Comparison of ENCODE assay signal across 1 cellular context in the genomic region with DNA sequence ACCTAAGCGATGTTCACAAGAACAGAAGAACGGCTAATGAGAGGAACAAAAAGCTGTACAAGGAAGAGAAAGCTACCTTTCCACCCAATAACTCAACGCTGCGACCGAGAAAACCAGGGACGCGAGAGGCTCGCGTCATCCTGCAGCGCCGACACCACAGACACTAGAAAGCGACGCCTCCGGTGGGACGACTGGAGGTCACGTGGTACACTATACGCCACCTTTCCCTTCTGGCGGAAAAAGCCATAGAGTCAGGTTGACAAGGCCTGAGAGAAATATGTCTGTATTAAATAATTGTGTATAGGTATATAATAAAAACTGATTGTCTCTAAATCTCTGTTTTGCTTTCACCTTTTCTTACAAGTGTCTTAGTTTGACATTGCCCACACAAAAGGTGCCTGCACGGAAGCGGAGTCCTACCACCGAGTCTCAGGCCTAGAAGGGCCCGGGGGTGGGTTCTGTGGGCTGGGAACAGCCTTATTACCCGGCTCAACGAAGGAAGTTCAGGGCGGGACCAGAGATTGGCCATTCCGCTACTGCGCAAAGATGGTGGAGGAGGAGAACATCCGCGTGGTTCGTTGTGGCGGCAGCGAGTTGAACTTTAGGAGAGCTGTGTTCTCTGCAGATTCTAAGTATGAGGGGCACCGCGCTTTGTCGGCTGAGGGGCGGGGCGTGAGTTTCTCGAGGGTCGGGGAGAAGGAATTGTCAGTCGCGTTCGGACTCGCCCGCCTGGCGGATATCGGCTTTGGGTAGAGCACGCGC.
TF ChIP-seq lines count a peak whose summit lies in the region.

TSS of gene WDR75 (plus strand) at position 528 of the 762 bp plus-strand sequence. CDS start at position 547, 19 bp downstream.

TF ChIP-seq in HepG2, 621 proteins besides CTCF, POLR2A, EP300 and RAD21 (continued from another document and continues in another):
- TF ChIP-seq, protein P1, sequence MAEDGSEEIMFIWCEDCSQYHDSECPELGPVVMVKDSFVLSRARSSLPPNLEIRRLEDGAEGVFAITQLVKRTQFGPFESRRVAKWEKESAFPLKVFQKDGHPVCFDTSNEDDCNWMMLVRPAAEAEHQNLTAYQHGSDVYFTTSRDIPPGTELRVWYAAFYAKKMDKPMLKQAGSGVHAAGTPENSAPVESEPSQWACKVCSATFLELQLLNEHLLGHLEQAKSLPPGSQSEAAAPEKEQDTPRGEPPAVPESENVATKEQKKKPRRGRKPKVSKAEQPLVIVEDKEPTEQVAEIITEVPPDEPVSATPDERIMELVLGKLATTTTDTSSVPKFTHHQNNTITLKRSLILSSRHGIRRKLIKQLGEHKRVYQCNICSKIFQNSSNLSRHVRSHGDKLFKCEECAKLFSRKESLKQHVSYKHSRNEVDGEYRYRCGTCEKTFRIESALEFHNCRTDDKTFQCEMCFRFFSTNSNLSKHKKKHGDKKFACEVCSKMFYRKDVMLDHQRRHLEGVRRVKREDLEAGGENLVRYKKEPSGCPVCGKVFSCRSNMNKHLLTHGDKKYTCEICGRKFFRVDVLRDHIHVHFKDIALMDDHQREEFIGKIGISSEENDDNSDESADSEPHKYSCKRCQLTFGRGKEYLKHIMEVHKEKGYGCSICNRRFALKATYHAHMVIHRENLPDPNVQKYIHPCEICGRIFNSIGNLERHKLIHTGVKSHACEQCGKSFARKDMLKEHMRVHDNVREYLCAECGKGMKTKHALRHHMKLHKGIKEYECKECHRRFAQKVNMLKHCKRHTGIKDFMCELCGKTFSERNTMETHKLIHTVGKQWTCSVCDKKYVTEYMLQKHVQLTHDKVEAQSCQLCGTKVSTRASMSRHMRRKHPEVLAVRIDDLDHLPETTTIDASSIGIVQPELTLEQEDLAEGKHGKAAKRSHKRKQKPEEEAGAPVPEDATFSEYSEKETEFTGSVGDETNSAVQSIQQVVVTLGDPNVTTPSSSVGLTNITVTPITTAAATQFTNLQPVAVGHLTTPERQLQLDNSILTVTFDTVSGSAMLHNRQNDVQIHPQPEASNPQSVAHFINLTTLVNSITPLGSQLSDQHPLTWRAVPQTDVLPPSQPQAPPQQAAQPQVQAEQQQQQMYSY (CRISPR knock-in tag; IDR thresholded peaks at IDR 0.05), result peak; percentile 63; the same call in 1 of the 2 replicates
- TF ChIP-seq SRY (CRISPR knock-in tag; IDR thresholded peaks at IDR 0.05) (0 out of 2 replicates have a peak, but pooled peaks have one; percentile 82), ZNF660 (CRISPR knock-in tag; IDR thresholded peaks at IDR 0.05; ENCODE audit: borderline replicate concordance, low read depth) (no peak), PRDM10 (CRISPR knock-in tag; IDR thresholded peaks at IDR 0.05; ENCODE audit: low read depth) (no peak), ESRRA (CRISPR knock-in tag; IDR thresholded peaks at IDR 0.05; ENCODE audit: low read depth) (peak; percentile 19; the same call in 1 of the 2 replicates), KDM3A (CRISPR knock-in tag; IDR thresholded peaks at IDR 0.05; ENCODE audit: low read depth) (no peak; the same call in 1 of the 2 replicates), CEBPB (IDR thresholded peaks at IDR 0.05; ENCODE audit: borderline replicate concordance, low read depth, low read length) (no peak), RORA (CRISPR knock-in tag; IDR thresholded peaks at IDR 0.05) (peak; percentile 78; the same call in 1 of the 2 replicates), GTF2F1 (IDR thresholded peaks at IDR 0.05; ENCODE audit: low read length) (no peak), ZNF776 (CRISPR knock-in tag; IDR thresholded peaks at IDR 0.05) (0 out of 2 replicates have a peak, but pooled peaks have one; percentile 80), MTERF4 (CRISPR knock-in tag; IDR thresholded peaks at IDR 0.05) (peak; percentile 14), PAF1 (CRISPR knock-in tag; IDR thresholded peaks at IDR 0.05) (no peak), ZNF674 (CRISPR knock-in tag; IDR thresholded peaks at IDR 0.05; ENCODE audit: low read depth) (no peak), ZBTB21 (CRISPR knock-in tag; IDR thresholded peaks at IDR 0.05) (no peak; the same call in 1 of the 2 replicates), ZNF207 (IDR thresholded peaks at IDR 0.05; ENCODE audit: borderline replicate concordance) (peak; percentile 88; the same call in 1 of the 2 replicates), ZFP1 (CRISPR knock-in tag; IDR thresholded peaks at IDR 0.05) (peak; percentile 55; the same call in 1 of the 2 replicates), ZZZ3 (CRISPR knock-in tag; IDR thresholded peaks at IDR 0.05; ENCODE audit: borderline replicate concordance) (peak; percentile 80; the same call in 1 of the 2 replicates), ZNF766 (CRISPR knock-in tag; IDR thresholded peaks at IDR 0.05; ENCODE audit: borderline replicate concordance) (peak; percentile 84), PBX2 (CRISPR knock-in tag; IDR thresholded peaks at IDR 0.05) (no peak), GATA4 (IDR thresholded peaks at IDR 0.05; ENCODE audit: borderline replicate concordance, low read depth) (no peak), ZFX (CRISPR knock-in tag; IDR thresholded peaks at IDR 0.05; ENCODE audit: low read depth) (peak; percentile 93), NFIB (CRISPR knock-in tag; IDR thresholded peaks at IDR 0.05; ENCODE audit: borderline replicate concordance) (no peak), ZFP37 (CRISPR knock-in tag; IDR thresholded peaks at IDR 0.05; ENCODE audit: borderline replicate concordance) (peak; percentile 85; the same call in 1 of the 2 replicates), ZNF317 (CRISPR knock-in tag; IDR thresholded peaks at IDR 0.05) (peak; percentile 83), ZNF549 (CRISPR knock-in tag; IDR thresholded peaks at IDR 0.05) (no peak), KLF12 (CRISPR knock-in tag; IDR thresholded peaks at IDR 0.05; ENCODE audit: borderline replicate concordance) (peak; percentile 67; the same call in 1 of the 2 replicates), SMYD3 (CRISPR knock-in tag; IDR thresholded peaks at IDR 0.05) (0 out of 2 replicates have a peak, but pooled peaks have one; percentile 15)
- TF ChIP-seq, protein P2, sequence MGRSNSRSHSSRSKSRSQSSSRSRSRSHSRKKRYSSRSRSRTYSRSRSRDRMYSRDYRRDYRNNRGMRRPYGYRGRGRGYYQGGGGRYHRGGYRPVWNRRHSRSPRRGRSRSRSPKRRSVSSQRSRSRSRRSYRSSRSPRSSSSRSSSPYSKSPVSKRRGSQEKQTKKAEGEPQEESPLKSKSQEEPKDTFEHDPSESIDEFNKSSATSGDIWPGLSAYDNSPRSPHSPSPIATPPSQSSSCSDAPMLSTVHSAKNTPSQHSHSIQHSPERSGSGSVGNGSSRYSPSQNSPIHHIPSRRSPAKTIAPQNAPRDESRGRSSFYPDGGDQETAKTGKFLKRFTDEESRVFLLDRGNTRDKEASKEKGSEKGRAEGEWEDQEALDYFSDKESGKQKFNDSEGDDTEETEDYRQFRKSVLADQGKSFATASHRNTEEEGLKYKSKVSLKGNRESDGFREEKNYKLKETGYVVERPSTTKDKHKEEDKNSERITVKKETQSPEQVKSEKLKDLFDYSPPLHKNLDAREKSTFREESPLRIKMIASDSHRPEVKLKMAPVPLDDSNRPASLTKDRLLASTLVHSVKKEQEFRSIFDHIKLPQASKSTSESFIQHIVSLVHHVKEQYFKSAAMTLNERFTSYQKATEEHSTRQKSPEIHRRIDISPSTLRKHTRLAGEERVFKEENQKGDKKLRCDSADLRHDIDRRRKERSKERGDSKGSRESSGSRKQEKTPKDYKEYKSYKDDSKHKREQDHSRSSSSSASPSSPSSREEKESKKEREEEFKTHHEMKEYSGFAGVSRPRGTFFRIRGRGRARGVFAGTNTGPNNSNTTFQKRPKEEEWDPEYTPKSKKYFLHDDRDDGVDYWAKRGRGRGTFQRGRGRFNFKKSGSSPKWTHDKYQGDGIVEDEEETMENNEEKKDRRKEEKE (IDR thresholded peaks at IDR 0.05), result no peak
- TF ChIP-seq, protein P3, sequence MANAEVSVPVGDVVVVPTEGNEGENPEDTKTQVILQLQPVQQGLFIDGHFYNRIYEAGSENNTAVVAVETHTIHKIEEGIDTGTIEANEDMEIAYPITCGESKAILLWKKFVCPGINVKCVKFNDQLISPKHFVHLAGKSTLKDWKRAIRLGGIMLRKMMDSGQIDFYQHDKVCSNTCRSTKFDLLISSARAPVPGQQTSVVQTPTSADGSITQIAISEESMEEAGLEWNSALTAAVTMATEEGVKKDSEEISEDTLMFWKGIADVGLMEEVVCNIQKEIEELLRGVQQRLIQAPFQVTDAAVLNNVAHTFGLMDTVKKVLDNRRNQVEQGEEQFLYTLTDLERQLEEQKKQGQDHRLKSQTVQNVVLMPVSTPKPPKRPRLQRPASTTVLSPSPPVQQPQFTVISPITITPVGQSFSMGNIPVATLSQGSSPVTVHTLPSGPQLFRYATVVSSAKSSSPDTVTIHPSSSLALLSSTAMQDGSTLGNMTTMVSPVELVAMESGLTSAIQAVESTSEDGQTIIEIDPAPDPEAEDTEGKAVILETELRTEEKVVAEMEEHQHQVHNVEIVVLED (CRISPR knock-in tag; IDR thresholded peaks at IDR 0.05; ENCODE audit: borderline replicate concordance), result peak; percentile 78
- TF ChIP-seq, protein P4, sequence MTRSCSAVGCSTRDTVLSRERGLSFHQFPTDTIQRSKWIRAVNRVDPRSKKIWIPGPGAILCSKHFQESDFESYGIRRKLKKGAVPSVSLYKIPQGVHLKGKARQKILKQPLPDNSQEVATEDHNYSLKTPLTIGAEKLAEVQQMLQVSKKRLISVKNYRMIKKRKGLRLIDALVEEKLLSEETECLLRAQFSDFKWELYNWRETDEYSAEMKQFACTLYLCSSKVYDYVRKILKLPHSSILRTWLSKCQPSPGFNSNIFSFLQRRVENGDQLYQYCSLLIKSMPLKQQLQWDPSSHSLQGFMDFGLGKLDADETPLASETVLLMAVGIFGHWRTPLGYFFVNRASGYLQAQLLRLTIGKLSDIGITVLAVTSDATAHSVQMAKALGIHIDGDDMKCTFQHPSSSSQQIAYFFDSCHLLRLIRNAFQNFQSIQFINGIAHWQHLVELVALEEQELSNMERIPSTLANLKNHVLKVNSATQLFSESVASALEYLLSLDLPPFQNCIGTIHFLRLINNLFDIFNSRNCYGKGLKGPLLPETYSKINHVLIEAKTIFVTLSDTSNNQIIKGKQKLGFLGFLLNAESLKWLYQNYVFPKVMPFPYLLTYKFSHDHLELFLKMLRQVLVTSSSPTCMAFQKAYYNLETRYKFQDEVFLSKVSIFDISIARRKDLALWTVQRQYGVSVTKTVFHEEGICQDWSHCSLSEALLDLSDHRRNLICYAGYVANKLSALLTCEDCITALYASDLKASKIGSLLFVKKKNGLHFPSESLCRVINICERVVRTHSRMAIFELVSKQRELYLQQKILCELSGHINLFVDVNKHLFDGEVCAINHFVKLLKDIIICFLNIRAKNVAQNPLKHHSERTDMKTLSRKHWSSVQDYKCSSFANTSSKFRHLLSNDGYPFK (CRISPR knock-in tag; IDR thresholded peaks at IDR 0.05; ENCODE audit: borderline replicate concordance), result peak; percentile 94
- TF ChIP-seq, protein P5, sequence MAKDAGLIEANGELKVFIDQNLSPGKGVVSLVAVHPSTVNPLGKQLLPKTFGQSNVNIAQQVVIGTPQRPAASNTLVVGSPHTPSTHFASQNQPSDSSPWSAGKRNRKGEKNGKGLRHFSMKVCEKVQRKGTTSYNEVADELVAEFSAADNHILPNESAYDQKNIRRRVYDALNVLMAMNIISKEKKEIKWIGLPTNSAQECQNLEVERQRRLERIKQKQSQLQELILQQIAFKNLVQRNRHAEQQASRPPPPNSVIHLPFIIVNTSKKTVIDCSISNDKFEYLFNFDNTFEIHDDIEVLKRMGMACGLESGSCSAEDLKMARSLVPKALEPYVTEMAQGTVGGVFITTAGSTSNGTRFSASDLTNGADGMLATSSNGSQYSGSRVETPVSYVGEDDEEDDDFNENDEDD (CRISPR knock-in tag; IDR thresholded peaks at IDR 0.05; ENCODE audit: borderline replicate concordance), result 0 out of 2 replicates have a peak, but pooled peaks have one; percentile 8
- TF ChIP-seq, protein P6, sequence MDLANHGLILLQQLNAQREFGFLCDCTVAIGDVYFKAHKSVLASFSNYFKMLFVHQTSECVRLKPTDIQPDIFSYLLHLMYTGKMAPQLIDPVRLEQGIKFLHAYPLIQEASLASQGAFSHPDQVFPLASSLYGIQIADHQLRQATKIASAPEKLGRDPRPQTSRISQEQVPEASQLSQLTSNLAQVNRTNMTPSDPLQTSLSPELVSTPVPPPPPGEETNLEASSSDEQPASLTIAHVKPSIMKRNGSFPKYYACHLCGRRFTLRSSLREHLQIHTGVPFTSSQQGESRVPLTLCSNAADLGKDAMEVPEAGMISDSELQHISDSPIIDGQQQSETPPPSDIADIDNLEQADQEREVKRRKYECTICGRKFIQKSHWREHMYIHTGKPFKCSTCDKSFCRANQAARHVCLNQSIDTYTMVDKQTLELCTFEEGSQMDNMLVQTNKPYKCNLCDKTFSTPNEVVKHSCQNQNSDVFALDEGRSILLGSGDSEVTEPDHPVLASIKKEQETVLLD (CRISPR knock-in tag; IDR thresholded peaks at IDR 0.05; ENCODE audit: low read depth), result no peak
